ENCODE assay signal across 24 cellular contexts in genomic region chr6:16535564-16535963, GRCh38.
"Had no signal": no experiment of that assay in that cellular context is flagged by ENCODE, and none has a peak within 500 bp of the region (broad histone marks: within the 10 kb centered on the region; RNA-seq: fewer than 3 reads in every experiment).

No MANE protein-coding gene starts in this region.

- DNase-seq: KBM-7, MV-4-11, NCI-H1048, NCI-H1105, NCI-H1417 treated with DMSO at 0.1 percent for 48 hours, NCI-H146, NCI-H1694 treated with DMSO at 0.1 percent for 48 hours, NCI-H1930, NCI-H2081 treated with DMSO at 0.1 percent for 48 hours, NCI-H2171, NCI-H226, NCI-H446, NCI-H510A, NCI-H524 treated with DMSO at 0.1 percent for 48 hours, NCI-H69, NCI-H774, Right ventricle myocardium superior, RPMI8226, SIG-M5 had no signal

- H3K4me1 ChIP-seq: SJSA1 had no signal

- H3K9me3 ChIP-seq: SJSA1 had no signal

- H3K4me3 ChIP-seq: SJSA1, SK-N-MC had no signal

- FAIRE-seq: HTR-8/SVneo, RCC 7860 had no signal

- H3K27me3 ChIP-seq: SJSA1 had no signal

- H3K27ac ChIP-seq: HL-60, SJSA1, SK-N-MC had no signal
